ENCODE assay signal across 8 cellular contexts in the genomic region with DNA sequence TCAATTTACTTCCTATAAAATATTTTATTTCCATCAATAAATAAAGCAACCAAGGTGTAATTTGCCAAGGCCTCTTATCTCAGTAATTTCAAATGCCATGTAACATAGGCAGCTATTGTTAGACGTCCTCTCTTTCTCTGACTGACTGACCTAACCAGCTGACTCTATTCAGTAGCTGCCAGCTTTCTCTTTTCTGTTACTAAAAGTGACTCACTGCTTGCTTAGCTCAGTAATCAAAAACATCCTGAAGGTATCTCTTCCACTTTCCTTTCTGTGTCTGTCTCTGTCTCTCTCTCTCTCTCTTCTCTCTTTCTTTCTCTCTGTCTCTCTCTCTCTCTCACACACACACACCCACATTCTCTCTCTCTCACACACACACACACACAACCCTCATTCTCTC.
DNase-seq lines count a peak whose midpoint lies in the region; ATAC-seq lines count a peak whose summit lies in the region.

No MANE protein-coding gene starts in this region.

- DNase-seq in G401 (ENCODE audit: low spot score): peak; percentile 17
- peak; percentile 38 to 79 for DNase-seq in SJCRH30
- DNase-seq in iris pigment epithelial cell (ENCODE audit: low read depth): peak; percentile 56
- no peak for DNase-seq in DMS79 (lab: John Stamatoyannopoulos, UW)
- DNase-seq in OCI-M2 (lab: John Stamatoyannopoulos, UW; ENCODE audit: unreplicated experiment): no peak
- no peak for DNase-seq in central memory CD4-positive, alpha-beta T cell
- DNase-seq in cerebellar nuclear complex (lab: John Stamatoyannopoulos, UW): no peak

- H3K36me3 ChIP-seq in SJCRH30: no peaks in the 10 kb centered on the region; the same call in 1 of the 2 replicates

- in situ Hi-C loops in G401 (cut with HindIII; ENCODE audit: low sequenced_read_pairs): no loop called here

- H3K27ac ChIP-seq in SJCRH30: peak overlapping the region; percentile 50

- ATAC-seq in HG03432 (IDR thresholded peaks at IDR 0.05; ENCODE audit: unreplicated experiment): peak; percentile 98

- H3K4me3 ChIP-seq in SJCRH30: no peak overlapping the region

- H3K9me3 ChIP-seq in SJCRH30 (replicated peaks): no peaks in the 10 kb centered on the region

- peaks cover 8% of the 10 kb centered on the region for H3K4me1 ChIP-seq in SJCRH30

- H3K27me3 ChIP-seq in SJCRH30: no peaks in the 10 kb centered on the region

Comparison
In these comparisons a context has a peak if more than half of its experiments do, and no peak if none do; other contexts are left out.
1. DNase-seq: peak in G401 (single experiment), SJCRH30 (2 of 2) and iris pigment epithelial cell (single experiment); none in DMS79 (single experiment), OCI-M2 (single experiment), central memory CD4-positive, alpha-beta T cell (single experiment) and cerebellar nuclear complex (0 of 2).